ENCODE assay signal across 1 cellular context in genomic region chr19:10346509-10346908, GRCh38.
TF ChIP-seq lines count a peak whose summit lies in the region.

No MANE protein-coding gene starts in this region.

TF ChIP-seq in HepG2, 621 proteins besides CTCF, POLR2A, EP300 and RAD21 (continues in another document):
- TF ChIP-seq ZNF614 (CRISPR knock-in tag; IDR thresholded peaks at IDR 0.05; ENCODE audit: borderline replicate concordance), result peak; percentile 74; the same call in 1 of the 2 replicates
- peak; percentile 17; the same call in 1 of the 2 replicates for TF ChIP-seq CREB1 (IDR thresholded peaks at IDR 0.05)
- no peak for TF ChIP-seq CREB1 (CRISPR knock-in tag; IDR thresholded peaks at IDR 0.05)
- peak; percentile 97 for TF ChIP-seq RFX5 (IDR thresholded peaks at IDR 0.05; ENCODE audit: low read depth, low read length)
- peak; percentile 97 for TF ChIP-seq RFXANK (CRISPR knock-in tag; IDR thresholded peaks at IDR 0.05)
- TF ChIP-seq ELF3 (CRISPR knock-in tag; IDR thresholded peaks at IDR 0.05), result no peak
- TF ChIP-seq SP5 (CRISPR knock-in tag; IDR thresholded peaks at IDR 0.05; ENCODE audit: borderline replicate concordance, low read depth), result 0 out of 2 replicates have a peak, but pooled peaks have one; percentile 17
- TF ChIP-seq FOXK1 (CRISPR knock-in tag; IDR thresholded peaks at IDR 0.05; ENCODE audit: borderline replicate concordance, low read depth), result peak; percentile 60; the same call in 1 of the 2 replicates
- no peak for TF ChIP-seq ZBTB7B (CRISPR knock-in tag; IDR thresholded peaks at IDR 0.05)
- no peak for TF ChIP-seq HBP1 (CRISPR knock-in tag; IDR thresholded peaks at IDR 0.05; ENCODE audit: low read depth)
- no peak for TF ChIP-seq CENPBD1 (CRISPR knock-in tag; IDR thresholded peaks at IDR 0.05; ENCODE audit: borderline replicate concordance, low read depth)
- no peak for TF ChIP-seq FOXA1 (IDR thresholded peaks at IDR 0.05)
- peak; percentile 80; the same call in 1 of the 2 replicates for TF ChIP-seq FOXA1 (CRISPR knock-in tag; IDR thresholded peaks at IDR 0.05)
- TF ChIP-seq ZNF17 (CRISPR knock-in tag; IDR thresholded peaks at IDR 0.05), result no peak
- TF ChIP-seq TEAD3 (CRISPR knock-in tag; optimal IDR thresholded peaks at IDR 0.05; ENCODE audit: borderline replicate concordance), result peak; percentile 47
- TF ChIP-seq CREM (IDR thresholded peaks at IDR 0.05), result 0 out of 2 replicates have a peak, but pooled peaks have one; percentile 16
- TF ChIP-seq CREM (CRISPR knock-in tag; IDR thresholded peaks at IDR 0.05), result no peak
- TF ChIP-seq ZNF574 (CRISPR knock-in tag; IDR thresholded peaks at IDR 0.05), result no peak
- TF ChIP-seq MTF2 (CRISPR knock-in tag; IDR thresholded peaks at IDR 0.05; ENCODE audit: borderline replicate concordance), result no peak
- peak in 1 of 2 experiments; percentile 5; a peak in 1 of 4 replicates for TF ChIP-seq MAFK (conservative IDR thresholded peaks at IDR 0.05 in 1 of 2, IDR thresholded peaks at IDR 0.05 in 1 of 2; ENCODE audit: low read length in 2 of 2)
- peak; percentile 19; the same call in 1 of the 2 replicates for TF ChIP-seq NFE2L2 (IDR thresholded peaks at IDR 0.05; ENCODE audit: low read length)
- no peak for TF ChIP-seq ZNF839 (CRISPR knock-in tag; IDR thresholded peaks at IDR 0.05; ENCODE audit: borderline replicate concordance)
- TF ChIP-seq ZGPAT (CRISPR knock-in tag; IDR thresholded peaks at IDR 0.05), result 0 out of 2 replicates have a peak, but pooled peaks have one; percentile 32
- peak; percentile 38; the same call in 1 of the 2 replicates for TF ChIP-seq ZNF331 (CRISPR knock-in tag; IDR thresholded peaks at IDR 0.05)
- TF ChIP-seq ZSCAN20 (CRISPR knock-in tag; IDR thresholded peaks at IDR 0.05; ENCODE audit: borderline replicate concordance), result no peak
- TF ChIP-seq ZNF605 (CRISPR knock-in tag; IDR thresholded peaks at IDR 0.05), result no peak
- no peak for TF ChIP-seq E2F1 (CRISPR knock-in tag; IDR thresholded peaks at IDR 0.05)
- TF ChIP-seq ZBTB21 (CRISPR knock-in tag; IDR thresholded peaks at IDR 0.05), result peak; percentile 38; the same call in 1 of the 2 replicates
- peak; percentile 17; the same call in 1 of the 2 replicates for TF ChIP-seq ZNF12 (CRISPR knock-in tag; IDR thresholded peaks at IDR 0.05)
- TF ChIP-seq NFE2 (CRISPR knock-in tag; IDR thresholded peaks at IDR 0.05), result peak; percentile 22; the same call in 1 of the 2 replicates
- TF ChIP-seq RFXAP (CRISPR knock-in tag; IDR thresholded peaks at IDR 0.05; ENCODE audit: borderline replicate concordance), result peak; percentile 85
- peak; percentile 37 for TF ChIP-seq XRCC5 (optimal IDR thresholded peaks at IDR 0.05; ENCODE audit: low read length)
- no peak for TF ChIP-seq ZNF142 (CRISPR knock-in tag; IDR thresholded peaks at IDR 0.05)
- TF ChIP-seq ZNF44 (CRISPR knock-in tag; IDR thresholded peaks at IDR 0.05), result no peak
- TF ChIP-seq, protein P1, sequence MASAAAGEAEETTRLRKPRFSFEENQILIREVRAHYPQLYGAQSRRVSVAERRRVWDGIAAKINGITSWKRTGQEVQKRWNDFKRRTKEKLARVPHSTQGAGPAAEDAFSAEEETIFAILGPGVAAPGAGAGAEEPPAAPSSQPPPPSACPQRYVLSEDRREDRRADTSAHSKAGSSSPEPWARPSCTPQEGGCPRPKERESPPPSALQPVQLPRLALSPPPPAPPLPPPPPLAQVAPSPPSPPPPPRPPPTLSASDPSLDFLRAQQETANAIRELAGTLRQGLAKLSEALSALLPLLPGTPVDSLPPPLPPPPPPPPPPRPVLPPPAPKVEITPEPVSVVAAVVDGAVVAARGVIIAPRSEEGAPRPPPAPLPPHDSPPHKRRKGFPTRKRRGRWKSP (CRISPR knock-in tag; IDR thresholded peaks at IDR 0.05), result peak; percentile 57; the same call in 1 of the 2 replicates
- TF ChIP-seq MAFF (IDR thresholded peaks at IDR 0.05; ENCODE audit: low read depth, low read length), result 0 out of 2 replicates have a peak, but pooled peaks have one; percentile 26
- TF ChIP-seq MYC (CRISPR knock-in tag; IDR thresholded peaks at IDR 0.05; ENCODE audit: borderline replicate concordance), result no peak
- peak; percentile 68 for TF ChIP-seq FOXA3 (CRISPR knock-in tag; IDR thresholded peaks at IDR 0.05)
- no peak for TF ChIP-seq ZBTB7A (CRISPR knock-in tag; IDR thresholded peaks at IDR 0.05)
- TF ChIP-seq SOX6 (IDR thresholded peaks at IDR 0.05), result no peak
- 0 out of 2 replicates have a peak, but pooled peaks have one; percentile 25 for TF ChIP-seq SOX6 (CRISPR knock-in tag; IDR thresholded peaks at IDR 0.05)
- TF ChIP-seq GATAD2A (CRISPR knock-in tag; IDR thresholded peaks at IDR 0.05), result peak; percentile 64
- TF ChIP-seq STAG1 (CRISPR knock-in tag; IDR thresholded peaks at IDR 0.05), result no peak
- TF ChIP-seq ZNF703 (CRISPR knock-in tag; IDR thresholded peaks at IDR 0.05; ENCODE audit: borderline replicate concordance), result no peak
- TF ChIP-seq CEBPB (IDR thresholded peaks at IDR 0.05; ENCODE audit: borderline replicate concordance, low read depth, low read length), result peak; percentile 91
- peak; percentile 95 for TF ChIP-seq CEBPG (CRISPR knock-in tag; IDR thresholded peaks at IDR 0.05)
- peak; percentile 48; the same call in 1 of the 2 replicates for TF ChIP-seq ZNF292 (CRISPR knock-in tag; IDR thresholded peaks at IDR 0.05; ENCODE audit: borderline replicate concordance, low read depth)
- no peak for TF ChIP-seq MTA3 (CRISPR knock-in tag; IDR thresholded peaks at IDR 0.05)
- TF ChIP-seq PATZ1 (CRISPR knock-in tag; IDR thresholded peaks at IDR 0.05), result no peak
